In the genomic region with DNA sequence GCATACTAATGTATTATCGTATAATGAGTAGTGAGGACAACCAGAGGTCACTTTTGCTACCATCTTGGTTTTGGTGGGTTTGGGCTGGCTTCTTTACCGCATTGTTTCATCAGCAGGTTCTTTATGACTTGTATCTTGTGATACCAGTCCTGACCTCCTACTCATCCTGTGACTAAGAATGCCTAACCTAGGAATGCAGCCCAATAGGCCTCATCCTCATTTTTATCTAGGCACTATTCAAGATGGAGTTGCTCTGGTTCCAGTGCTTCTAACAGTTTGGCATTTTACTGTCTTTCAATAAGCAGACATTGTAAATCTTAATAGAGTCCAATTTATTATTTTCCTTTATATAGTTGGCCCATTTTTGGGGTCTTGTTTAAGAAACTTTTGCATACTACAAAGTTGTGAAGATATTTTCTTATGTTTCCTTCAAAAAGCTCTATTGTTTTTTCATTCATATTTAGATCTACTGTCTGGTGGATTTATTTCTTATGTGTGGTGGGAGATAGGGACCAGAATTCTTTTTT, we compare ENCODE assay signal across 15 cellular contexts.
"Had no signal": no experiment of that assay in that cellular context is flagged by ENCODE, and none has a peak within 500 bp of the region (broad histone marks: within the 10 kb centered on the region; RNA-seq: fewer than 3 reads in every experiment).

No MANE protein-coding gene starts in this region.

- H3K4me3 Mint-ChIP-seq: naive thymus-derived CD8-positive, alpha-beta T cell had no signal

- DNase-seq: foreskin melanocyte; head of caudate nucleus; hippocampal formation; mucosa of descending colon; naive thymus-derived CD8-positive, alpha-beta T cell; posterior cingulate gyrus; stimulated activated CD4-positive, alpha-beta T cell treated with anti-CD3 and anti-CD28 coated beads, Interleukin-12 subunit alpha, Interleukin-12 subunit beta, amount 100 ng/mL, for 4 hours; stimulated activated naive CD4-positive, alpha-beta T cell; stomach; substantia nigra; transverse colon had no signal

- H3K4me3 ChIP-seq: mucosa of descending colon, skin epidermis, stomach, thoracic aorta, transverse colon had no signal

- H3K27ac ChIP-seq: neutrophil, skin epidermis, thoracic aorta had no signal

- H3K36me3 ChIP-seq: neutrophil, stomach, thoracic aorta, transverse colon had no signal

- H3K4me1 Mint-ChIP-seq: naive thymus-derived CD8-positive, alpha-beta T cell had no signal

- H3K9me3 ChIP-seq: mucosa of descending colon, neutrophil, thoracic aorta had no signal

- H3K27ac Mint-ChIP-seq: naive thymus-derived CD8-positive, alpha-beta T cell had no signal

- H3K27me3 ChIP-seq: neutrophil, stomach, transverse colon had no signal

- ATAC-seq: naive thymus-derived CD8-positive, alpha-beta T cell; sciatic nerve had no signal
